8 cellular contexts compared by ENCODE assay signal in the genomic region with DNA sequence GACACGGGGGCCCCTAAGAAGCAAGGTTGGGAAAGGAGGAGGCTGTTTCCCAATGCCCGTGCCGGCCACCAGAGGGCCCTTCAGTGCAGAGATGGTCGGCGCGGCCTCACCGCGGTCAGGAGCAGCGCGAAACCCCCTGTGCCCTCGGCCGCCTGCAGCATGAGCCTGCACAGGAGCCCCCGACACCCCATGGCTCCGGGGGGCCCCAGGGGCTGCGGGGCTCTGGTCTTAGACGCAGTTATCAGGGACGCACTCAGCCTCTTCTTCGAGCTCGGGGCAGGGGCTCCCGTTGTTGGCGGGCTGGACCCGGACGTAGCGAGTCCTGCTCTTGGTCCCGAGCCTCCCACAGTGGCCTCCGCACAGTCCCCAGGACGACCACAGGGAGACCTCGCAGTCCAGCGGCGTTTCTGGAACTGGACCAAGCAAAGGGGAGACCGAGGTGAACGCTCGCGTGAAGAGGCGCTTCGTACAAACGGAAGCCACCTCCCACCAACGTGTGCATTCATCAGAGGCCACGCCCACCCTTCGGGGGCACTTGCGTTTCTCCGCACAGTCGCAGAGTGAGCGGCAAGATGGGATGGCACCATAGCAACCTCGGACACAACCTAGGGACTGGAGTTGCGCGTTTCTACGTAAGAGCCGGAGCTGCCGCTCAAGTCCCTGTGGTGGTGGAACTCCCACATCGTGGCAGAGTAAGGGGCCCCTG. TPM values are rescaled to one million over a fixed set of nuclear protein-coding genes. Genes with fewer than 3 reads are reported as not detected.
DNase-seq lines count a peak whose midpoint lies in the region; ATAC-seq and TF ChIP-seq lines count a peak whose summit lies in the region.

No MANE protein-coding gene starts in this region.

- peak; percentile 69 for ATAC-seq in GM21825 (IDR thresholded peaks at IDR 0.05; ENCODE audit: unreplicated experiment)

- DNase-seq in EH (ENCODE audit: low read depth) (peak; percentile 86), LHCN-M2 (ENCODE audit: low read depth) (peak; percentile 46), SHP77 (lab: John Stamatoyannopoulos, UW) (peak; percentile 81 to 85), activated gamma-delta T cell (lab: John Stamatoyannopoulos, UW) (peak; percentile 47), globus pallidus (ENCODE audit: low spot score) (peak; percentile 57), occipital lobe (lab: John Stamatoyannopoulos, UW) (peak; percentile 33), suprapubic skin (ENCODE audit: low spot score in 2 of 2) (peak in 1 of 2 donors; percentile 88)

- peaks cover 36% of the 10 kb centered on the region for H3K4me1 ChIP-seq in suprapubic skin

- TF ChIP-seq EP300 in suprapubic skin (IDR thresholded peaks at IDR 0.05) = no peak

- H3K4me3 ChIP-seq in suprapubic skin = peak overlapping the region; percentile 60

- TF ChIP-seq POLR2A in suprapubic skin (IDR thresholded peaks at IDR 0.05) = no peak

- TF ChIP-seq CTCF in suprapubic skin (IDR thresholded peaks at IDR 0.05) = peak; percentile 77 to 90

- no peaks in the 10 kb centered on the region for H3K9me3 ChIP-seq in suprapubic skin

- no peaks in the 10 kb centered on the region for H3K36me3 ChIP-seq in suprapubic skin

- H3K27ac ChIP-seq in suprapubic skin = no peak overlapping the region

- 8% methylated on average over 33 of the region's 51 CpGs for WGBS in suprapubic skin

- H3K27me3 ChIP-seq in suprapubic skin = peaks cover 23% of the 10 kb centered on the region

RNA-seq across cellular contexts. Expression of gene SPON2, which starts 5.0 kb away (rescaled TPM):
- total RNA-seq in LHCN-M2 (2014; rRNA removed) = 0.58 and 1.1 TPM in 2 replicates
- polyA plus RNA-seq in LHCN-M2 (2012) = 0.43 TPM
- total RNA-seq in occipital lobe = 3.3 TPM
- total RNA-seq in suprapubic skin = 10 to 100 TPM; 22.5 to 52.3 (median 31.8) TPM

RNA-seq across cellular contexts. Expression of gene RNF212, which starts 54.0 kb away (rescaled TPM):
- total RNA-seq in LHCN-M2 (2014; rRNA removed) (not detected in 2 replicates), occipital lobe (1.1 TPM), suprapubic skin (10 to 100 TPM in 1 of 4 donors, 1 to 10 TPM in 3; 2.4 to 16.5 (median 4.4) TPM)
- polyA plus RNA-seq in LHCN-M2 (2012) = not detected
